In genomic region chr10:61898435-61898778, GRCh38 we compare ENCODE assay signal across 9 cellular contexts. TPM values are rescaled to one million over a fixed set of nuclear protein-coding genes. Genes with fewer than 3 reads are reported as not detected.
DNase-seq lines count a peak whose midpoint lies in the region; ATAC-seq and TF ChIP-seq lines count a peak whose summit lies in the region.
"Had no signal": no experiment of that assay in that cellular context is flagged by ENCODE, and none has a peak within 500 bp of the region (broad histone marks: within the 10 kb centered on the region; RNA-seq: fewer than 3 reads in every experiment).

No MANE protein-coding gene starts in this region.

- H3K4me3 ChIP-seq in transverse colon, result no peak overlapping the region

- no peak for DNase-seq in activated naive CD4-positive, alpha-beta T cell treated with Interleukin-2 at 50 U/mL for 16 hours
- DNase-seq in NCI-H345 (lab: John Stamatoyannopoulos, UW) (peak; percentile 47), cerebellar cortex (ENCODE audit: low spot score) (peak; percentile 65), transverse colon (no peak), HT-29 (ENCODE audit: low spot score) (no peak), HuH-7 (ENCODE audit: low spot score) (no peak)
- DNase-seq: NCI-H1105 had no signal

- TF ChIP-seq CTCF in transverse colon (IDR thresholded peaks at IDR 0.05), result no peak

- intact Hi-C loops in transverse colon (cut with DNase I; ENCODE audit: low total_unique reads), result no loop called here

- no peaks in the 10 kb centered on the region for H3K36me3 Mint-ChIP-seq in activated naive CD4-positive, alpha-beta T cell treated with anti-CD3 and anti-CD28 coated beads, Interleukin-2, amount 50 U/mL, for 24 hours

- no peak for TF ChIP-seq POLR2A in transverse colon (IDR thresholded peaks at IDR 0.05)

- H3K27me3 Mint-ChIP-seq in activated naive CD4-positive, alpha-beta T cell treated with anti-CD3 and anti-CD28 coated beads, Interleukin-2, amount 50 U/mL, for 24 hours, result no peaks in the 10 kb centered on the region

- peak overlapping the region; percentile 98 for H3K27ac ChIP-seq in transverse colon

- peaks cover 6 to 39% (median 30%) of the 10 kb centered on the region in 4 donors for H3K4me1 ChIP-seq in transverse colon

- peaks cover 45% of the 10 kb centered on the region for H3K4me1 Mint-ChIP-seq in activated naive CD4-positive, alpha-beta T cell treated with anti-CD3 and anti-CD28 coated beads, Interleukin-2, amount 50 U/mL, for 24 hours

- no peaks in the 10 kb centered on the region for H3K9me3 Mint-ChIP-seq in activated naive CD4-positive, alpha-beta T cell treated with anti-CD3 and anti-CD28 coated beads, Interleukin-2, amount 50 U/mL, for 24 hours

- peak overlapping the region; percentile 96 for H3K27ac Mint-ChIP-seq in activated naive CD4-positive, alpha-beta T cell treated with anti-CD3 and anti-CD28 coated beads, Interleukin-2, amount 50 U/mL, for 24 hours

- TF ChIP-seq EP300 in transverse colon (IDR thresholded peaks at IDR 0.05; ENCODE audit: low read depth), result no peak

- H3K27me3 ChIP-seq in transverse colon, result no peaks in the 10 kb centered on the region

- ATAC-seq in HG02852 (IDR thresholded peaks at IDR 0.05; ENCODE audit: unreplicated experiment), result no peak

- peak overlapping the region; percentile 88 for H3K4me3 Mint-ChIP-seq in activated naive CD4-positive, alpha-beta T cell treated with anti-CD3 and anti-CD28 coated beads, Interleukin-2, amount 50 U/mL, for 24 hours

- no peaks in the 10 kb centered on the region for H3K36me3 ChIP-seq in transverse colon

- 10 to 19% methylated on average over 2 of the region's 2 CpGs for WGBS in transverse colon (ENCODE audit: low coverage in 1 of 2), 2 donors

- H3K9me3 ChIP-seq in transverse colon, result no peaks in the 10 kb centered on the region

- in situ Hi-C loops in transverse colon (cut with MboI; ENCODE audit: low pct_ligation_motif_present in 1 of 4, low pct_unique_long_range_greater_than_20kb in 1 of 4, low sequenced_read_pairs in 3 of 4), result loop anchor here in 3 of 4 donors (10.0 kb wide), 3 partner anchors 146 to 356 kb away; no protein-coding TSS in a partner anchor

RNA-seq across cellular contexts. Expression of gene ARID5B, which starts 3.1 kb away (rescaled TPM):
- 10 to 100 TPM; 17.7 to 54.6 (median 34.8) TPM for total RNA-seq in transverse colon
- total RNA-seq in HT-29 (2014; rRNA removed; shearing (Covaris generic)), result 16.9 and 18.9 TPM in 2 replicates

Comparison
In these comparisons a context has a peak if more than half of its experiments do, and no peak if none do; other contexts are left out.
1. DNase-seq: peak in NCI-H345 (single experiment) and cerebellar cortex (single experiment); none in activated naive CD4-positive, alpha-beta T cell treated with Interleukin-2 at 50 U/mL for 16 hours (single experiment), transverse colon (single experiment), HT-29 (single experiment) and HuH-7 (single experiment).